8 cellular contexts compared by ENCODE assay signal in the genomic region with DNA sequence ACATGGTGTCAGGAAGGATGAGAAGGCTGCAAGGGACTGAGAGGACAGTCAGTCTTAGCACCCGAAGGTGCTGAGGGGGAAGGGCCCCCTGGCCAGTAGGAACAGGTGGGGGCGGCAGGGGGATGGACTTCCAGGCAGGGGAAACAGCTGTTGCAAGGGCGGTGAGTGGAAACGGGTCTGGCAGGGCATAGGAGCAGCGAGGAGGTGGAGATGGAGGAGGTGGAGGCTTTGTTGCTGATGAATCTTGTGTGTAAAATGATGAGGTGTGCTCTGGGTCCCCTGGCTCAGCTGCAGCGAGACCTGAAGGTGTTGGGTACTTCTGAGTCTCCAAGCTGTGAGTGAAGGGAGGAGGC. TPM values are rescaled to one million over a fixed set of nuclear protein-coding genes. Genes with fewer than 3 reads are reported as not detected.
DNase-seq lines count a peak whose midpoint lies in the region; ATAC-seq, FAIRE-seq and TF ChIP-seq lines count a peak whose summit lies in the region.

No MANE protein-coding gene starts in this region.

- H3K27me3 ChIP-seq in SJSA1 (replicated peaks): no peaks in the 10 kb centered on the region
- no peaks in the 10 kb centered on the region for H3K27me3 ChIP-seq in gastrocnemius medialis

- no peak overlapping the region for H3K27ac ChIP-seq in SJSA1
- H3K27ac ChIP-seq in gastrocnemius medialis: peak overlapping the region in 1 of 4 donors; percentile 66

- H3K4me3 ChIP-seq in SJSA1 (peak overlapping the region; percentile 86), fibroblast of the aortic adventitia (ENCODE audit: low read depth, low read length) (peak overlapping the region; percentile 80), gastrocnemius medialis (peak overlapping the region; percentile 67 to 93 (median 79))

- no peak for FAIRE-seq in H54 (lab: Jason Lieb, UNC)

- peaks cover 43% of the 10 kb centered on the region for H3K36me3 ChIP-seq in SJSA1
- peaks cover 0 to 16% of the 10 kb centered on the region in 2 donors for H3K36me3 ChIP-seq in gastrocnemius medialis

- DNase-seq in GM10266 (ENCODE audit: extremely low spot score) (peak; percentile 56), SJSA1 (ENCODE audit: low read depth in 1 of 2, low spot score in 2 of 2) (no peak), fibroblast of the aortic adventitia (ENCODE audit: low read depth) (no peak), gastrocnemius medialis (no peak), SHP77 treated with DMSO at 0.1 percent for 48 hours (lab: John Stamatoyannopoulos, UW) (no peak), H54 (ENCODE audit: insufficient read length, low spot score) (no peak), GOT3 (lab: John Stamatoyannopoulos, UW) (no peak)

- TF ChIP-seq CTCF in GM10266 (IDR thresholded peaks at IDR 0.05; ENCODE audit: control insufficient read depth, insufficient read depth, low read depth, missing control alignments) (no peak), fibroblast of the aortic adventitia (IDR thresholded peaks at IDR 0.05; ENCODE audit: insufficient read depth, low read length) (no peak), gastrocnemius medialis (IDR thresholded peaks at IDR 0.05 in 4 of 5, conservative IDR thresholded peaks at IDR 0.05 in 1 of 5) (no peak)

- peaks cover 33% of the 10 kb centered on the region for H3K4me1 ChIP-seq in SJSA1 (replicated peaks)
- peaks cover 27 to 29% of the 10 kb centered on the region in 2 donors for H3K4me1 ChIP-seq in gastrocnemius medialis

- TF ChIP-seq POLR2A in gastrocnemius medialis (IDR thresholded peaks at IDR 0.05): no peak
- TF ChIP-seq POLR2A in H54 (IDR thresholded peaks at IDR 0.05; ENCODE audit: low read depth, low read length): no peak

- in situ Hi-C loops in gastrocnemius medialis (cut with MboI; ENCODE audit: low sequenced_read_pairs in 4 of 4): no loop called here

- ATAC-seq in gastrocnemius medialis (no peak), GM19351 (IDR thresholded peaks at IDR 0.05; ENCODE audit: unreplicated experiment) (no peak)

- H3K9me3 ChIP-seq in SJSA1 (replicated peaks): no peaks in the 10 kb centered on the region
- no peaks in the 10 kb centered on the region for H3K9me3 ChIP-seq in gastrocnemius medialis

- intact Hi-C loops in gastrocnemius medialis (cut with DNase I; ENCODE audit: low total_unique reads): no loop called here

RNA-seq across cellular contexts. Expression of gene MAP1S, which starts 1.2 kb away (rescaled TPM):
- 8.1 and 9.0 TPM in 2 replicates for total RNA-seq in SJSA1 (2014; rRNA removed; shearing (Covaris generic))
- 14.1 and 19.3 TPM in 2 replicates for total RNA-seq in fibroblast of the aortic adventitia (ENCODE audit: low replicate concordance)
- 10 to 100 TPM; 20.0 to 61.5 (median 35.1) TPM for total RNA-seq in gastrocnemius medialis

RNA-seq across cellular contexts. Expression of gene FCHO1, which starts 30.8 kb away (rescaled TPM):
- total RNA-seq in SJSA1 (2014; rRNA removed; shearing (Covaris generic)): 0.63 TPM in 1 of 2 replicates, not detected in the other
- 0.36 TPM in 1 of 2 replicates, not detected in the other for total RNA-seq in fibroblast of the aortic adventitia (ENCODE audit: low replicate concordance)
- total RNA-seq in gastrocnemius medialis: 1 to 10 TPM in 1 of 4 donors, under 1 TPM in 2, not detected in 1; 0.13 to 2.1 (median 0.51) TPM

RNA-seq across cellular contexts. Expression of gene UNC13A, which starts 32.3 kb away (rescaled TPM):
- not detected in 2 replicates for total RNA-seq in SJSA1 (2014; rRNA removed; shearing (Covaris generic))
- total RNA-seq in fibroblast of the aortic adventitia (ENCODE audit: low replicate concordance): 0.27 and 0.49 TPM in 2 replicates
- not detected for total RNA-seq in gastrocnemius medialis
